Comparison of ENCODE assay signal across 7 cellular contexts in the genomic region with DNA sequence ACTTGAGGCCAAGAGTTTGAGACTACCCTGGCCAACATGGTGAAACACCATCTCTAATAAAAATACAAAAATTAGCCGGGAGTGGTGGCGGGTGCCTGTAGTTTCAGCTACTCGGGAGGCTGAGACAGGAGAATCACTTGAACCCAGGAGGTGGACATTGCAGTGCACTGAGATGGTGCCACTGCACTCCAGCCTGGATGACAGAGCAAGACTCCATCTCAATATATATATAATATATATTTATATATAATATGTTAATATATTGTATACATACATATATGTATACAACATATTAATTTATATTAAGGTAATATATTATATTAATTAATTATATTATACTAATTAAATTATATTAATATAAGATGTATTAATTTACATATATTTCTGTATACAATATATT. TPM values are rescaled to one million over a fixed set of nuclear protein-coding genes. Genes with fewer than 3 reads are reported as not detected.
"Had no signal": no experiment of that assay in that cellular context is flagged by ENCODE, and none has a peak within 500 bp of the region (broad histone marks: within the 10 kb centered on the region; RNA-seq: fewer than 3 reads in every experiment).

No MANE protein-coding gene starts in this region.

RNA-seq across cellular contexts. Expression of gene RLN3, which starts 8.2 kb away (rescaled TPM):
- total RNA-seq: GM23248, GM23338, H1, H4, H7, H9, HFFc6 had no signal
- polyA plus RNA-seq: GM23248, GM23338, H1 had no signal

RNA-seq across cellular contexts. Expression of gene PALM3, which starts 42.1 kb away (rescaled TPM):
- total RNA-seq: GM23248 had no signal
